22 cellular contexts compared by ENCODE assay signal in genomic region chr6:8113260-8113659, GRCh38.
"Had no signal": no experiment of that assay in that cellular context is flagged by ENCODE, and none has a peak within 500 bp of the region (broad histone marks: within the 10 kb centered on the region; RNA-seq: fewer than 3 reads in every experiment).

No MANE protein-coding gene starts in this region.

- H3K27ac Mint-ChIP-seq: activated B cell treated with CpG ODN at 0.5 μM for 24 hours; activated CD4-positive, alpha-beta memory T cell treated with anti-CD3 and anti-CD28 coated beads for 36 hours; activated CD8-positive, alpha-beta memory T cell treated with anti-CD3 and anti-CD28 coated beads, Interleukin-2, amount 10 ng/mL, durations not matched to agents 7 days and 5 days; activated naive CD8-positive, alpha-beta T cell; natural killer cell; stimulated activated naive B cell treated with anti-CD40 and anti-IgM and Interleukin-4, amounts not matched to agents 10 μg/mL and 1 μg/mL and 100 μg/mL, for 72 hours; T-cell had no signal

- H3K4me3 ChIP-seq: body of pancreas, colonic mucosa, lung, sigmoid colon, upper lobe of right lung had no signal

- H3K4me1 ChIP-seq: body of pancreas, colonic mucosa, parathyroid adenoma, sigmoid colon, upper lobe of right lung had no signal

- ATAC-seq: activated CD8-positive, alpha-beta memory T cell treated with anti-CD3 and anti-CD28 coated beads, Interleukin-2, amount 10 ng/mL, durations not matched to agents 7 days and 5 days; body of pancreas; left lobe of liver; natural killer cell; stimulated activated naive B cell treated with anti-CD40 and anti-IgM and Interleukin-4, amounts not matched to agents 10 μg/mL and 1 μg/mL and 100 μg/mL, for 72 hours; T-cell; upper lobe of right lung had no signal

- H3K27ac ChIP-seq: body of pancreas, colonic mucosa, neutrophil, parathyroid adenoma, sigmoid colon, upper lobe of right lung had no signal

- H3K4me3 Mint-ChIP-seq: activated B cell treated with CpG ODN at 0.5 μM for 24 hours; activated CD4-positive, alpha-beta memory T cell treated with anti-CD3 and anti-CD28 coated beads for 36 hours; activated CD8-positive, alpha-beta memory T cell treated with anti-CD3 and anti-CD28 coated beads, Interleukin-2, amount 10 ng/mL, durations not matched to agents 7 days and 5 days; activated naive CD8-positive, alpha-beta T cell; natural killer cell; stimulated activated naive B cell treated with anti-CD40 and anti-IgM and Interleukin-4, amounts not matched to agents 10 μg/mL and 1 μg/mL and 100 μg/mL, for 72 hours; T-cell had no signal

- H3K4me1 Mint-ChIP-seq: activated B cell treated with CpG ODN at 0.5 μM for 24 hours; natural killer cell; stimulated activated naive B cell treated with anti-CD40 and anti-IgM and Interleukin-4, amounts not matched to agents 10 μg/mL and 1 μg/mL and 100 μg/mL, for 72 hours; T-cell had no signal

- H3K9me3 ChIP-seq: body of pancreas, colonic mucosa, neutrophil, sigmoid colon, upper lobe of right lung had no signal

- H3K36me3 ChIP-seq: colonic mucosa, neutrophil, sigmoid colon, upper lobe of right lung had no signal

- H3K9me3 Mint-ChIP-seq: natural killer cell, T-cell had no signal

- H3K36me3 Mint-ChIP-seq: activated CD4-positive, alpha-beta memory T cell treated with anti-CD3 and anti-CD28 coated beads for 36 hours; activated CD8-positive, alpha-beta memory T cell treated with anti-CD3 and anti-CD28 coated beads, Interleukin-2, amount 10 ng/mL, durations not matched to agents 7 days and 5 days; activated naive CD8-positive, alpha-beta T cell; natural killer cell; stimulated activated naive B cell treated with anti-CD40 and anti-IgM and Interleukin-4, amounts not matched to agents 10 μg/mL and 1 μg/mL and 100 μg/mL, for 72 hours; T-cell had no signal

- H3K27me3 ChIP-seq: body of pancreas, colonic mucosa, neutrophil, sigmoid colon, upper lobe of right lung had no signal

- DNase-seq: activated B cell treated with CpG ODN at 0.5 μM for 24 hours; activated CD4-positive, alpha-beta memory T cell treated with anti-CD3 and anti-CD28 coated beads for 36 hours; activated CD4-positive, alpha-beta T cell treated with anti-CD3 and anti-CD28 coated beads for 4 hours; activated CD8-positive, alpha-beta memory T cell treated with anti-CD3 and anti-CD28 coated beads, Interleukin-2, amount 10 ng/mL, durations not matched to agents 7 days and 5 days; amniotic stem cell; body of pancreas; central memory CD4-positive, alpha-beta T cell; colonic mucosa; foreskin melanocyte; glutamatergic neuron; hippocampal formation; natural killer cell; sigmoid colon; stimulated activated naive B cell treated with anti-CD40 and anti-IgM and Interleukin-4, amounts not matched to agents 10 μg/mL and 1 μg/mL and 100 μg/mL, for 72 hours; T-cell; T-helper 9 cell; upper lobe of right lung had no signal
